Comparison of ENCODE assay signal across 8 cellular contexts in genomic region chr22:26656896-26657851, GRCh38. TPM values are rescaled to one million over a fixed set of nuclear protein-coding genes. Genes with fewer than 3 reads are reported as not detected.
A peak's percentile ranks its signal among the peaks of the same experiment; 100 is the strongest.
DNase-seq lines count a peak whose midpoint lies in the region; ATAC-seq and TF ChIP-seq lines count a peak whose summit lies in the region.

Gene MIAT (plus strand): TSS chr22:26657588.

- H3K4me3 ChIP-seq in AG10803 (ENCODE audit: low read length): peak within 1 kb of the TSS; percentile 57
- H3K4me3 ChIP-seq in GM23248: peak within 1 kb of the TSS; percentile 59
- H3K4me3 ChIP-seq in astrocyte of the spinal cord (ENCODE audit: low read depth, low read length): peak within 1 kb of the TSS; percentile 40

- H3K4me3 Mint-ChIP-seq in immature natural killer cell: peak within 1 kb of the TSS; percentile 86 to 94 (median 89)

- H3K4me1 Mint-ChIP-seq in immature natural killer cell: peaks cover 22 to 30% of the 10 kb centered on the region in 2 donors

- H3K9me3 ChIP-seq in GM23248 (ENCODE audit: low read depth): no peaks in the 10 kb centered on the region

- peak within 1 kb of the TSS; percentile 74 for H3K4me2 ChIP-seq in GM23248 (ENCODE audit: unreplicated experiment)

- H3K9me3 Mint-ChIP-seq in immature natural killer cell: no peaks in the 10 kb centered on the region

- no peaks in the 10 kb centered on the region for H3F3A ChIP-seq in GM23248 (ENCODE audit: insufficient read depth)

- 5 to 7% methylated on average over 48 to 60 of the region's 62 CpGs for WGBS in GM23248 (ENCODE audit: low coverage in 1 of 2, low lambda C conversion rate in 2 of 2, missing lambda C conversion rate in 2 of 2), 2 experiments

- peak within 1 kb of the TSS; percentile 63 for H2AFZ ChIP-seq in GM23248

- no peaks in the 10 kb centered on the region for H3K36me3 ChIP-seq in GM23248 (ENCODE audit: low read depth)

- peak within 1 kb of the TSS; percentile 44; the same call in 1 of the 2 replicates for H3K9ac ChIP-seq in GM23248

- no peaks in the 10 kb centered on the region for H3K79me2 ChIP-seq in GM23248 (ENCODE audit: insufficient read depth)

- no peak for ATAC-seq in HG03196 (IDR thresholded peaks at IDR 0.05; ENCODE audit: unreplicated experiment)

- in situ Hi-C loops in GM23248 (cut with MboI) (no loop called here), astrocyte of the spinal cord (cut with HindIII; ENCODE audit: low sequenced_read_pairs) (no loop called here)

- H3K4me1 ChIP-seq in GM23248 (ENCODE audit: insufficient read depth): peaks cover 10% of the 10 kb centered on the region; the same call in 1 of the 2 replicates

- H3K36me3 Mint-ChIP-seq in immature natural killer cell: no peaks in the 10 kb centered on the region

- peaks cover 0 to 3% (median 2%) of the 10 kb centered on the region in 3 donors for H3K27me3 Mint-ChIP-seq in immature natural killer cell (ENCODE audit: low read depth in 3 of 3)

- no peak within 1 kb of the TSS for H3K27ac ChIP-seq in GM23248

- H3K27ac Mint-ChIP-seq in immature natural killer cell: peak within 1 kb of the TSS; percentile 65 to 90 (median 82)

- peaks cover 45% of the 10 kb centered on the region for H3K27me3 ChIP-seq in GM23248 (replicated peaks; ENCODE audit: insufficient read depth)

- TF ChIP-seq CTCF in AG10803 (conservative IDR thresholded peaks at IDR 0.05; ENCODE audit: low read length): no peak
- no peak for TF ChIP-seq CTCF in astrocyte of the spinal cord (IDR thresholded peaks at IDR 0.05; ENCODE audit: low read depth, low read length)

- no peaks in the 10 kb centered on the region for H3K9me2 ChIP-seq in GM23248 (ENCODE audit: insufficient read depth)

- H4K20me1 ChIP-seq in GM23248 (ENCODE audit: insufficient read depth): no peaks in the 10 kb centered on the region

- DNase-seq in AG10803 (ENCODE audit: low read depth) (no peak), GM23248 (peak; percentile 64), T follicular helper cell (ENCODE audit: low read depth) (peak; percentile 53), astrocyte of the spinal cord (ENCODE audit: low read depth, low spot score) (no peak), immature natural killer cell (peak; percentile 48 to 63 (median 59)), GM19238 (ENCODE audit: insufficient read length, low spot score) (no peak)
- peak; percentile 69 for DNase-seq in stimulated activated CD4-positive, alpha-beta T cell treated with anti-CD3 and anti-CD28 coated beads, Interleukin-4, amount 100 ng/mL, for 24 hours

RNA-seq across cellular contexts. Expression of gene MIAT, which starts in this region (rescaled TPM):
- 0.43 and 0.63 TPM in 2 replicates for total RNA-seq in GM23248 (2014; rRNA removed; shearing (Covaris generic))
- polyA plus RNA-seq in GM23248 (2016; fragmentation: Nextera tagmentation; extraction: Ambion mirVana): 0.05 and 0.23 TPM in 2 replicates
- polyA plus RNA-seq in immature natural killer cell: 1 to 10 TPM in 1 of 3 donors, not detected in 2; 2.2 TPM

Comparison
In these comparisons a context has a peak if more than half of its experiments do, and no peak if none do; other contexts are left out.
1. Peak in DNase-seq, H3K4me3 ChIP-seq, H3K9ac ChIP-seq and H3K4me2 ChIP-seq in GM23248; RNA of the gene not detected or under 1 TPM.
2. DNase-seq: peak in T follicular helper cell (single experiment), immature natural killer cell (3 of 3) and stimulated activated CD4-positive, alpha-beta T cell treated with anti-CD3 and anti-CD28 coated beads, Interleukin-4, amount 100 ng/mL, for 24 hours (single experiment); none in AG10803 (single experiment), astrocyte of the spinal cord (single experiment) and GM19238 (single experiment).
3. Peak in every context shown above with its lines, with median percentiles within 50 percentile points of each other: H3K4me3 ChIP-seq.